1 cellular context compared by ENCODE assay signal in genomic region chr10:127456122-127456521, GRCh38.
TF ChIP-seq lines count a peak whose summit lies in the region.

No MANE protein-coding gene starts in this region.

TF ChIP-seq in GM23338, 12 proteins besides CTCF, POLR2A, EP300 and RAD21:
- TF ChIP-seq EZH2phosphoT487 (IDR thresholded peaks at IDR 0.05; ENCODE audit: unreplicated experiment) (no peak), CREB1 (CRISPR knock-in tag; IDR thresholded peaks at IDR 0.05; ENCODE audit: low read depth) (no peak), ETS1 (IDR thresholded peaks at IDR 0.05) (no peak)
